ENCODE assay signal across 1 cellular context in genomic region chr14:91253795-91254323, GRCh38.
TF ChIP-seq lines count a peak whose summit lies in the region.

No MANE protein-coding gene starts in this region.

TF ChIP-seq in A549, 52 proteins besides CTCF, POLR2A, EP300 and RAD21 (continued from another document):
- TF ChIP-seq SREBF2 (IDR thresholded peaks at IDR 0.05), result no peak
- no peak for TF ChIP-seq RNF2 (IDR thresholded peaks at IDR 0.05; ENCODE audit: borderline replicate concordance, low read depth)
- TF ChIP-seq CHD2 (IDR thresholded peaks at IDR 0.05; ENCODE audit: low read length, partially characterized antibody), result no peak
- TF ChIP-seq EHMT2 (IDR thresholded peaks at IDR 0.05; ENCODE audit: low read depth), result no peak
- no peak for TF ChIP-seq ZNF302 (CRISPR knock-in tag; IDR thresholded peaks at IDR 0.05)
- TF ChIP-seq, protein P1, sequence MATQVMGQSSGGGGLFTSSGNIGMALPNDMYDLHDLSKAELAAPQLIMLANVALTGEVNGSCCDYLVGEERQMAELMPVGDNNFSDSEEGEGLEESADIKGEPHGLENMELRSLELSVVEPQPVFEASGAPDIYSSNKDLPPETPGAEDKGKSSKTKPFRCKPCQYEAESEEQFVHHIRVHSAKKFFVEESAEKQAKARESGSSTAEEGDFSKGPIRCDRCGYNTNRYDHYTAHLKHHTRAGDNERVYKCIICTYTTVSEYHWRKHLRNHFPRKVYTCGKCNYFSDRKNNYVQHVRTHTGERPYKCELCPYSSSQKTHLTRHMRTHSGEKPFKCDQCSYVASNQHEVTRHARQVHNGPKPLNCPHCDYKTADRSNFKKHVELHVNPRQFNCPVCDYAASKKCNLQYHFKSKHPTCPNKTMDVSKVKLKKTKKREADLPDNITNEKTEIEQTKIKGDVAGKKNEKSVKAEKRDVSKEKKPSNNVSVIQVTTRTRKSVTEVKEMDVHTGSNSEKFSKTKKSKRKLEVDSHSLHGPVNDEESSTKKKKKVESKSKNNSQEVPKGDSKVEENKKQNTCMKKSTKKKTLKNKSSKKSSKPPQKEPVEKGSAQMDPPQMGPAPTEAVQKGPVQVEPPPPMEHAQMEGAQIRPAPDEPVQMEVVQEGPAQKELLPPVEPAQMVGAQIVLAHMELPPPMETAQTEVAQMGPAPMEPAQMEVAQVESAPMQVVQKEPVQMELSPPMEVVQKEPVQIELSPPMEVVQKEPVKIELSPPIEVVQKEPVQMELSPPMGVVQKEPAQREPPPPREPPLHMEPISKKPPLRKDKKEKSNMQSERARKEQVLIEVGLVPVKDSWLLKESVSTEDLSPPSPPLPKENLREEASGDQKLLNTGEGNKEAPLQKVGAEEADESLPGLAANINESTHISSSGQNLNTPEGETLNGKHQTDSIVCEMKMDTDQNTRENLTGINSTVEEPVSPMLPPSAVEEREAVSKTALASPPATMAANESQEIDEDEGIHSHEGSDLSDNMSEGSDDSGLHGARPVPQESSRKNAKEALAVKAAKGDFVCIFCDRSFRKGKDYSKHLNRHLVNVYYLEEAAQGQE (IDR thresholded peaks at IDR 0.05), result no peak
- TF ChIP-seq TP53 (CRISPR knock-in tag; IDR thresholded peaks at IDR 0.05), result no peak
- no peak for TF ChIP-seq HOXB5 (CRISPR knock-in tag; IDR thresholded peaks at IDR 0.05)
- no peak for TF ChIP-seq JUN (IDR thresholded peaks at IDR 0.05)
- TF ChIP-seq, protein P2, sequence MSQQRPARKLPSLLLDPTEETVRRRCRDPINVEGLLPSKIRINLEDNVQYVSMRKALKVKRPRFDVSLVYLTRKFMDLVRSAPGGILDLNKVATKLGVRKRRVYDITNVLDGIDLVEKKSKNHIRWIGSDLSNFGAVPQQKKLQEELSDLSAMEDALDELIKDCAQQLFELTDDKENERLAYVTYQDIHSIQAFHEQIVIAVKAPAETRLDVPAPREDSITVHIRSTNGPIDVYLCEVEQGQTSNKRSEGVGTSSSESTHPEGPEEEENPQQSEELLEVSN (IDR thresholded peaks at IDR 0.05; ENCODE audit: borderline replicate concordance, low read depth), result no peak
- TF ChIP-seq PHF8 (IDR thresholded peaks at IDR 0.05; ENCODE audit: borderline replicate concordance, low read depth), result no peak
